Comparison of ENCODE assay signal across 23 cellular contexts in genomic region chr20:61218886-61219480, GRCh38. TPM values are rescaled to one million over a fixed set of nuclear protein-coding genes. Genes with fewer than 3 reads are reported as not detected.
DNase-seq lines count a peak whose midpoint lies in the region; ATAC-seq and TF ChIP-seq lines count a peak whose summit lies in the region.
"Had no signal": no experiment of that assay in that cellular context is flagged by ENCODE, and none has a peak within 500 bp of the region (broad histone marks: within the 10 kb centered on the region; RNA-seq: fewer than 3 reads in every experiment).

No MANE protein-coding gene starts in this region.

- H3K4me3 Mint-ChIP-seq in progenitor cell of endocrine pancreas (ENCODE audit: low read depth), result no peak overlapping the region
- H3K4me3 Mint-ChIP-seq: natural killer cell treated with Interleukin-12 subunit alpha and Interleukin-12 subunit beta and Interleukin-15 and Interleukin-18, amount 100 ng/mL, for 72 hours; T-helper 2 cell treated with Interferon-gamma antibody and Interleukin-4, amounts not matched to agents 5 μg/mL and 100 μg/mL, for 36 hours had no signal

- no peaks in the 10 kb centered on the region for H3K9me3 ChIP-seq in gastrocnemius medialis
- H3K9me3 ChIP-seq: ascending aorta, psoas muscle, upper lobe of left lung had no signal

- H3K4me1 Mint-ChIP-seq in progenitor cell of endocrine pancreas (ENCODE audit: low read depth), result peaks cover under 1% of the 10 kb centered on the region

- peaks cover 0 to 2% (median 0%) of the 10 kb centered on the region in 3 donors for H3K27me3 ChIP-seq in gastrocnemius medialis
- H3K27me3 ChIP-seq: ascending aorta, upper lobe of left lung had no signal

- H3K4me1 ChIP-seq in gastrocnemius medialis, result no peaks in the 10 kb centered on the region
- H3K4me1 ChIP-seq: ascending aorta, psoas muscle, upper lobe of left lung had no signal

- no peak for TF ChIP-seq CTCF in fibroblast of mammary gland (conservative IDR thresholded peaks at IDR 0.05; ENCODE audit: control insufficient read depth, insufficient read depth, low read depth, low read length)
- no peak for TF ChIP-seq CTCF in progenitor cell of endocrine pancreas (IDR thresholded peaks at IDR 0.05; ENCODE audit: unreplicated experiment)
- TF ChIP-seq CTCF in gastrocnemius medialis (IDR thresholded peaks at IDR 0.05 in 4 of 5, conservative IDR thresholded peaks at IDR 0.05 in 1 of 5), result no peak

- no peak overlapping the region for H3K4me3 ChIP-seq in fibroblast of mammary gland (ENCODE audit: control insufficient read depth, low read depth, low read length)
- H3K4me3 ChIP-seq in gastrocnemius medialis, result no peak overlapping the region
- H3K4me3 ChIP-seq: ascending aorta, psoas muscle, SK-N-MC, smooth muscle cell, upper lobe of left lung had no signal

- peaks cover 4% of the 10 kb centered on the region for H3K9me3 Mint-ChIP-seq in progenitor cell of endocrine pancreas (ENCODE audit: low read depth)

- in situ Hi-C loops in gastrocnemius medialis (cut with MboI; ENCODE audit: low sequenced_read_pairs in 4 of 4), result loop anchor here in 1 of 4 donors (25.0 kb wide), 1 partner anchor 93 kb away; no protein-coding TSS in a partner anchor

- no peak overlapping the region for H3K27ac ChIP-seq in gastrocnemius medialis
- H3K27ac ChIP-seq: ascending aorta, C4-2B, psoas muscle, SK-N-MC, upper lobe of left lung had no signal

- H3K36me3 Mint-ChIP-seq in progenitor cell of endocrine pancreas (ENCODE audit: insufficient read depth), result no peaks in the 10 kb centered on the region
- H3K36me3 Mint-ChIP-seq: natural killer cell treated with Interleukin-12 subunit alpha and Interleukin-12 subunit beta and Interleukin-15 and Interleukin-18, amount 100 ng/mL, for 72 hours had no signal

- ATAC-seq in HG02763 (IDR thresholded peaks at IDR 0.05; ENCODE audit: unreplicated experiment) (no peak), GM21381 (IDR thresholded peaks at IDR 0.05; ENCODE audit: unreplicated experiment) (no peak), HG02759 (IDR thresholded peaks at IDR 0.05; ENCODE audit: unreplicated experiment) (no peak), gastrocnemius medialis (no peak)
- ATAC-seq: left cardiac atrium; natural killer cell treated with Interleukin-12 subunit alpha and Interleukin-12 subunit beta and Interleukin-15 and Interleukin-18, amount 100 ng/mL, for 72 hours; psoas muscle had no signal

- no peak for TF ChIP-seq POLR2A in gastrocnemius medialis (IDR thresholded peaks at IDR 0.05)

- peak overlapping the region; percentile 30 for H3K27ac Mint-ChIP-seq in progenitor cell of endocrine pancreas
- H3K27ac Mint-ChIP-seq: natural killer cell treated with Interleukin-12 subunit alpha and Interleukin-12 subunit beta and Interleukin-15 and Interleukin-18, amount 100 ng/mL, for 72 hours; T-helper 2 cell treated with Interferon-gamma antibody and Interleukin-4, amounts not matched to agents 5 μg/mL and 100 μg/mL, for 36 hours had no signal

- intact Hi-C loops in gastrocnemius medialis (cut with DNase I; ENCODE audit: low total_unique reads), result loop anchor here (5.0 kb wide), 1 partner anchor 493 kb away; no protein-coding TSS in a partner anchor

- peak; percentile 79 for DNase-seq in EH (ENCODE audit: low read depth)
- peak; percentile 47 for DNase-seq in M059J (ENCODE audit: low read depth)
- DNase-seq in fibroblast of mammary gland (ENCODE audit: low read depth), result peak; percentile 77
- DNase-seq in progenitor cell of endocrine pancreas (ENCODE audit: low spot score, unreplicated experiment), result no peak
- DNase-seq in gastrocnemius medialis, result no peak
- DNase-seq: activated CD4-positive, alpha-beta T cell treated with anti-CD3 and anti-CD28 coated beads, Interleukin-2, amount 50 U/mL, for 4 hours; activated naive CD4-positive, alpha-beta T cell; activated T-cell treated with anti-CD3 and anti-CD28 coated beads for 4 hours; left cardiac atrium; MM.1S; NCI-H1694; psoas muscle; stimulated activated CD4-positive, alpha-beta T cell treated with anti-CD3 and anti-CD28 coated beads, Interleukin-4, amount 100 ng/mL, for 1 hour; upper lobe of left lung had no signal

- H3K36me3 ChIP-seq in gastrocnemius medialis, result no peaks in the 10 kb centered on the region
- H3K36me3 ChIP-seq: ascending aorta, upper lobe of left lung had no signal

- peaks cover 64% of the 10 kb centered on the region for H3K27me3 Mint-ChIP-seq in progenitor cell of endocrine pancreas

RNA-seq across cellular contexts. Expression of gene CDH4, which starts 33.1 kb away (rescaled TPM):
- 3.5 and 7.8 TPM in 2 replicates for total RNA-seq in M059J (2014; rRNA removed; shearing (Covaris generic))
- total RNA-seq in progenitor cell of endocrine pancreas (0.38 and 0.43 TPM in 2 replicates), gastrocnemius medialis (1 to 10 TPM in 2 of 4 donors, under 1 TPM in 2; 0.38 to 1.2 (median 0.86) TPM)
- total RNA-seq: ascending aorta; natural killer cell treated with Interleukin-12 subunit alpha and Interleukin-12 subunit beta and Interleukin-15 and Interleukin-18, amount 100 ng/mL, for 72 hours had no signal

Comparison
In these comparisons a context has a peak if more than half of its experiments do, and no peak if none do; other contexts are left out.
1. DNase-seq: peak in EH (single experiment), M059J (single experiment) and fibroblast of mammary gland (single experiment); none in progenitor cell of endocrine pancreas (single experiment) and gastrocnemius medialis (0 of 2).